Comparison of ENCODE assay signal across 9 cellular contexts in the genomic region with DNA sequence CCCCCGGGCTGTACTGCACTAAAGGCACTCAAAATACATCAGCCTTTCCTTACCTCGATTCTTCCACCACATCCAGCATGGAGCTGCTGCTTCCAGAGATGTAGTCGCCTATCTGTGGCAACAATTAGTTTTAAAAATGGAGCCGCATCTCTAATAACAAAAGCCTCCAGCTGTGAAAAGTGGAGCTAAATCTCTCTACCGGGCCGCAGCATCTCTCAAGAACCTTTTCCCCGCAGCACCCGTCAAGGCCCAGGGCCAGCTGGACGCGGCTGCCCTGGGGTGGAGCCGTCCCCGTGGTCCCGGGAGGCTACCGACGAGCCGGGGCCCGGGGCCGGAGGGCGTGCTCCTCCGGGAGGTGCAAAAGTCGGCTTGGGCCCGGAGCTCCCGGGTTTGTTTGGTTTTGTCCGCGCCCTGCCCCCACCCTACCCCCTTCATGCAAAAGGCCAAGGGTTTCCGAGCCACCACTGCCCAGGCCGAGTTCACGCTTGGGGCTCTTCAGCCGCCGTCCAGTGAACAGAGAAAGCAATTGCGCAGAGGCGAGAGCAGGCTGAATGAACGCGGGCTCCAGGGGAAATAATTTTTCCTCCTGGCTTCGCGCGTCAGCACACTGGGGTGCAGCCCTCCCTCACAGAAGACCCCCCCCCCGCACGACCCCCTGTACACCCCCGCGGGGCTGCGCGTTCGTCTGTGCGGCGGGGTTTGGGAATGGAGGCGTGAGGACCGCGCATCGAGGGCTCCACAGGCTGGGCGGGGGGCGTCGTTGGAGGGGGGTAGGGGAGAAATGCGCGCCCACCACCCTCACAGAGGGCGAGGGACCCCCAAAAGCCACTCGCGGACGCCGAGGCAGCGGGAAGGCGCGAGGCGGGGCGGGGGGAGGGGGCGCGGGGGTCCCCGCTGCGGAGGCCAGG. TPM values are rescaled to one million over a fixed set of nuclear protein-coding genes. Genes with fewer than 3 reads are reported as not detected.
DNase-seq lines count a peak whose midpoint lies in the region; ATAC-seq and TF ChIP-seq lines count a peak whose summit lies in the region.
"Had no signal": no experiment of that assay in that cellular context is flagged by ENCODE, and none has a peak within 500 bp of the region (broad histone marks: within the 10 kb centered on the region; RNA-seq: fewer than 3 reads in every experiment).

No MANE protein-coding gene starts in this region.

- no peaks in the 10 kb centered on the region for H3K4me1 ChIP-seq in thymus (ENCODE audit: control insufficient read depth, insufficient read depth, low read length)

- no peaks in the 10 kb centered on the region for H3K36me3 ChIP-seq in thymus (ENCODE audit: control insufficient read depth, insufficient read depth)

- peaks cover 1% of the 10 kb centered on the region for H3K9me3 ChIP-seq in thymus (ENCODE audit: control insufficient read depth)

- peaks cover 19% of the 10 kb centered on the region for H3K4me1 Mint-ChIP-seq in brain
- no peaks in the 10 kb centered on the region for H3K4me1 Mint-ChIP-seq in activated T-helper 1 cell treated with anti-CD3 and anti-CD28 coated beads, Interleukin-12 subunit alpha, Interleukin-12 subunit beta, Interleukin-2, Interleukin-4 antibody, amounts not matched to agents 30 ng/mL and 10 ng/mL and 1 ng/mL, durations not matched to agents 14 hours and 24 hours and 36 hours (ENCODE audit: low read depth)

- intact Hi-C loops in left colon (cut with DNase I, micrococcal nuclease) = no loop called here
- intact Hi-C loops in activated T-helper 1 cell treated with anti-CD3 and anti-CD28 coated beads, Interleukin-12 subunit alpha, Interleukin-12 subunit beta, Interleukin-2, Interleukin-4 antibody, amounts not matched to agents 30 ng/mL and 10 ng/mL and 1 ng/mL, durations not matched to agents 14 hours and 24 hours and 36 hours (cut with micrococcal nuclease) = loop anchor here (10.0 kb wide), 1 partner anchor 53 kb away; no protein-coding TSS in a partner anchor

- H3K9me3 Mint-ChIP-seq in brain = peaks cover 0 to 2% (median 0%) of the 10 kb centered on the region in 5 experiments
- H3K9me3 Mint-ChIP-seq in activated T-helper 1 cell treated with anti-CD3 and anti-CD28 coated beads, Interleukin-12 subunit alpha, Interleukin-12 subunit beta, Interleukin-2, Interleukin-4 antibody, amounts not matched to agents 30 ng/mL and 10 ng/mL and 1 ng/mL, durations not matched to agents 14 hours and 24 hours and 36 hours = no peaks in the 10 kb centered on the region

- peak overlapping the region; percentile 3 for H3K4me3 ChIP-seq in thymus (ENCODE audit: low read length)

- H3K36me3 Mint-ChIP-seq in brain = no peaks in the 10 kb centered on the region
- H3K36me3 Mint-ChIP-seq in activated T-helper 1 cell treated with anti-CD3 and anti-CD28 coated beads, Interleukin-12 subunit alpha, Interleukin-12 subunit beta, Interleukin-2, Interleukin-4 antibody, amounts not matched to agents 30 ng/mL and 10 ng/mL and 1 ng/mL, durations not matched to agents 14 hours and 24 hours and 36 hours (ENCODE audit: low read depth) = peaks cover 3% of the 10 kb centered on the region

- DNase-seq in NCI-H748 (lab: John Stamatoyannopoulos, UW; ENCODE audit: unreplicated experiment) (peak; percentile 58), NCI-H748 treated with DMSO at 0.1 percent for 48 hours (lab: John Stamatoyannopoulos, UW) (no peak), left colon (no peak)
- no peak for DNase-seq in activated T-helper 1 cell treated with anti-CD3 and anti-CD28 coated beads, Interleukin-12 subunit alpha, Interleukin-12 subunit beta, Interleukin-2, Interleukin-4 antibody, amounts not matched to agents 30 ng/mL and 10 ng/mL and 1 ng/mL, durations not matched to agents 14 hours and 24 hours and 36 hours (ENCODE audit: low spot score)

- peak overlapping the region; percentile 49 to 90 (median 85) for H3K4me3 Mint-ChIP-seq in brain
- no peak overlapping the region for H3K4me3 Mint-ChIP-seq in activated T-helper 1 cell treated with anti-CD3 and anti-CD28 coated beads, Interleukin-12 subunit alpha, Interleukin-12 subunit beta, Interleukin-2, Interleukin-4 antibody, amounts not matched to agents 30 ng/mL and 10 ng/mL and 1 ng/mL, durations not matched to agents 14 hours and 24 hours and 36 hours

- 2% methylated on average over 69 of the region's 69 CpGs for WGBS in thymus

- no peak for TF ChIP-seq CTCF in brain (conservative IDR thresholded peaks at IDR 0.05)

- H3K27me3 Mint-ChIP-seq in brain = peaks cover 53% of the 10 kb centered on the region
- H3K27me3 Mint-ChIP-seq in activated T-helper 1 cell treated with anti-CD3 and anti-CD28 coated beads, Interleukin-12 subunit alpha, Interleukin-12 subunit beta, Interleukin-2, Interleukin-4 antibody, amounts not matched to agents 30 ng/mL and 10 ng/mL and 1 ng/mL, durations not matched to agents 14 hours and 24 hours and 36 hours (ENCODE audit: insufficient read depth) = peaks cover 56% of the 10 kb centered on the region

- no peak overlapping the region for H3K27ac ChIP-seq in thymus (ENCODE audit: low read depth)

- H3K27ac Mint-ChIP-seq in brain = peak overlapping the region in 2 of 5 experiments; percentile 83 to 92
- no peak overlapping the region for H3K27ac Mint-ChIP-seq in activated T-helper 1 cell treated with anti-CD3 and anti-CD28 coated beads, Interleukin-12 subunit alpha, Interleukin-12 subunit beta, Interleukin-2, Interleukin-4 antibody, amounts not matched to agents 30 ng/mL and 10 ng/mL and 1 ng/mL, durations not matched to agents 14 hours and 24 hours and 36 hours
- H3K27ac Mint-ChIP-seq: IgD-negative memory B cell had no signal

- ATAC-seq in left colon = peak; percentile 27
- no peak for ATAC-seq in GM21381 (IDR thresholded peaks at IDR 0.05; ENCODE audit: unreplicated experiment)
- ATAC-seq in GM19324 (IDR thresholded peaks at IDR 0.05; ENCODE audit: low FRiP score, unreplicated experiment) = no peak

- peaks cover 44% of the 10 kb centered on the region for H3K27me3 ChIP-seq in thymus (ENCODE audit: control insufficient read depth, insufficient read depth)

RNA-seq across cellular contexts. Expression of a gene that starts 0.6 kb away (rescaled TPM):
- polyA plus RNA-seq in brain (ENCODE audit: insufficient read depth, low read depth, low replicate concordance) = 0.27 TPM
- under 1 TPM in 1 of 2 donors, not detected in 1; 0.28 TPM for total RNA-seq in left colon
- polyA plus RNA-seq in thymus = 0.50 TPM
- not detected in 2 replicates for total RNA-seq in activated T-helper 1 cell treated with anti-CD3 and anti-CD28 coated beads, Interleukin-12 subunit alpha, Interleukin-12 subunit beta, Interleukin-2, Interleukin-4 antibody, amounts not matched to agents 30 ng/mL and 10 ng/mL and 1 ng/mL, durations not matched to agents 14 hours and 24 hours and 36 hours
